In genomic region chr2:89849731-89850130, GRCh38 we compare ENCODE assay signal across 9 cellular contexts.
"Had no signal": no experiment of that assay in that cellular context is flagged by ENCODE, and none has a peak within 500 bp of the region (broad histone marks: within the 10 kb centered on the region; RNA-seq: fewer than 3 reads in every experiment).

No MANE protein-coding gene starts in this region.

- H2AFZ ChIP-seq: GM23248 had no signal

- H3K9ac ChIP-seq: GM23248, KMS-11 had no signal

- H3K4me2 ChIP-seq: KMS-11 had no signal

- H3K4me3 ChIP-seq: GM23248 had no signal

- FAIRE-seq: H54, HTR-8/SVneo had no signal

- DNase-seq: GM23248, GOT3, H9, HFFc6, KBM-7 had no signal

- H3K27ac ChIP-seq: GM23248, KMS-11 had no signal

- ATAC-seq: HCT116 had no signal
